ENCODE assay signal across 8 cellular contexts in genomic region chr20:53863540-53863924, GRCh38.
A peak's percentile ranks its signal among the peaks of the same experiment; 100 is the strongest.
DNase-seq lines count a peak whose midpoint lies in the region; ATAC-seq, FAIRE-seq and TF ChIP-seq lines count a peak whose summit lies in the region.
"Not testable (repeated sequence)": the region's sequence is repeated elsewhere in the genome, so short reads cannot be mapped to it uniquely, and the experiment has no call there.

No MANE protein-coding gene starts in this region.

- not testable (repeated sequence) for H3K27me3 Mint-ChIP-seq in Caco-2 (ENCODE audit: insufficient read depth, unreplicated experiment); T-helper 2 cell treated with Interferon-gamma antibody and Interleukin-4, amounts not matched to agents 5 μg/mL and 100 μg/mL, for 36 hours (ENCODE audit: low read depth); nephron (ENCODE audit: low read depth); stimulated activated naive CD8-positive, alpha-beta T cell treated with anti-CD3 and anti-CD28 coated beads, Interleukin-15, Interleukin-2, amounts not matched to agents 100 ng/mL and 50 ng/mL, for 24 hours

- not testable (repeated sequence) for H3K14ac ChIP-seq in IMR-90 (replicated peaks; ENCODE audit: low read depth, low read length)

- not testable (repeated sequence) for H3K79me1 ChIP-seq in IMR-90 (ENCODE audit: low read depth in 1 of 2, low read length in 2 of 2)

- H3K27ac ChIP-seq in A549 (peak overlapping the region; percentile 79 to 87), IMR-90 (ENCODE audit: insufficient read depth, low read length) (peak overlapping the region; percentile 7; the same call in 1 of the 2 replicates)
- not testable (repeated sequence) for H3K27ac ChIP-seq in K562 (ENCODE audit: extremely low read depth, low read depth, low read length)

- H4K20me1 ChIP-seq in IMR-90 (ENCODE audit: insufficient read depth, low read length); K562 (replicated peaks; ENCODE audit: control insufficient read depth, insufficient read depth, low read length): not testable (repeated sequence)

- peaks cover 61% of the 10 kb centered on the region for H3K4me1 Mint-ChIP-seq in Caco-2 (ENCODE audit: low read depth, unreplicated experiment)
- H3K4me1 Mint-ChIP-seq in T-helper 2 cell treated with Interferon-gamma antibody and Interleukin-4, amounts not matched to agents 5 μg/mL and 100 μg/mL, for 36 hours (ENCODE audit: low read depth): peaks cover 42% of the 10 kb centered on the region
- H3K4me1 Mint-ChIP-seq in nephron: peaks cover 53% of the 10 kb centered on the region
- peaks cover 40% of the 10 kb centered on the region for H3K4me1 Mint-ChIP-seq in stimulated activated naive CD8-positive, alpha-beta T cell treated with anti-CD3 and anti-CD28 coated beads, Interleukin-15, Interleukin-2, amounts not matched to agents 100 ng/mL and 50 ng/mL, for 24 hours (ENCODE audit: low read depth)

- not testable (repeated sequence) for H2BK15ac ChIP-seq in IMR-90 (ENCODE audit: low read depth, low read length)

- not testable (repeated sequence) for DNase-seq in A549 (ENCODE audit: low read depth in 1 of 2, low spot score in 1 of 2); Caco-2; T-helper 2 cell treated with Interferon-gamma antibody and Interleukin-4, amounts not matched to agents 5 μg/mL and 100 μg/mL, for 36 hours (ENCODE audit: low spot score); K562 (ENCODE audit: extremely low read depth in 1 of 4, low spot score in 3 of 4)
- DNase-seq in IMR-90 (peak; percentile 47), left kidney (ENCODE audit: low read depth, low spot score) (peak; percentile 60)

- H4K5ac ChIP-seq in IMR-90 (ENCODE audit: low read depth, low read length): not testable (repeated sequence)

- H3K4me1 ChIP-seq in A549 (peaks cover 46% of the 10 kb centered on the region), Caco-2 (peaks cover 42% of the 10 kb centered on the region), IMR-90 (ENCODE audit: control insufficient read depth, insufficient read depth, low read length) (peaks cover 20% of the 10 kb centered on the region)
- not testable (repeated sequence) for H3K4me1 ChIP-seq in K562 (replicated peaks in 1 of 2; ENCODE audit: control insufficient read depth in 2 of 2, insufficient read depth in 2 of 2, low read length in 2 of 2)

- H3K27ac Mint-ChIP-seq in Caco-2 (ENCODE audit: unreplicated experiment) (peak overlapping the region; percentile 84), nephron (peak overlapping the region; percentile 76 to 92 (median 89))
- H3K27ac Mint-ChIP-seq in T-helper 2 cell treated with Interferon-gamma antibody and Interleukin-4, amounts not matched to agents 5 μg/mL and 100 μg/mL, for 36 hours: peak overlapping the region; percentile 13
- H3K27ac Mint-ChIP-seq in stimulated activated naive CD8-positive, alpha-beta T cell treated with anti-CD3 and anti-CD28 coated beads, Interleukin-15, Interleukin-2, amounts not matched to agents 100 ng/mL and 50 ng/mL, for 24 hours: peak overlapping the region; percentile 28

- not testable (repeated sequence) for H3K79me2 ChIP-seq in K562 (ENCODE audit: control insufficient read depth, insufficient read depth, low read length)

- H3K4ac ChIP-seq in IMR-90 (ENCODE audit: low read depth, low read length): not testable (repeated sequence)

- POLR2A ChIA-PET in A549 (lab: Yijun Ruan, JAX) (interaction anchor here (1.5 kb wide), 1 partner anchor 269 kb away, joined by 3 read pairs; no protein-coding TSS in a partner anchor), Caco-2 (lab: Charles Lee) (interaction anchor here (0.6 kb wide), 1 partner anchor 62 kb away, joined by 5 read pairs; no protein-coding TSS in a partner anchor), K562 (lab: Yijun Ruan, JAX) (interaction anchor here (0.6 to 1.1 kb wide), 2 partner anchors 9 to 33 kb away, joined by 3 to 4 read pairs; no protein-coding TSS in a partner anchor)
- POLR2A ChIA-PET in IMR-90 (lab: Charles Lee; ENCODE audit: unreplicated experiment): not testable (repeated sequence)

- not testable (repeated sequence) for H3K9me1 ChIP-seq in IMR-90 (ENCODE audit: insufficient read depth, low read length); K562 (ENCODE audit: control insufficient read depth, insufficient read depth, low read length)

- H3K56ac ChIP-seq in IMR-90 (ENCODE audit: extremely low read depth, insufficient read depth, low read length): not testable (repeated sequence)

- dilution Hi-C loops in IMR-90 (cut with HindIII; ENCODE audit: low sequenced_read_pairs, unreplicated experiment): not testable (repeated sequence)

- H2AFZ ChIP-seq in IMR-90 (replicated peaks; ENCODE audit: low read length, poor library complexity): peak overlapping the region; percentile 55
- H2AFZ ChIP-seq in K562 (ENCODE audit: low read depth, low read length): not testable (repeated sequence)

- not testable (repeated sequence) for H3K9me3 Mint-ChIP-seq in Caco-2 (ENCODE audit: unreplicated experiment); T-helper 2 cell treated with Interferon-gamma antibody and Interleukin-4, amounts not matched to agents 5 μg/mL and 100 μg/mL, for 36 hours; nephron; stimulated activated naive CD8-positive, alpha-beta T cell treated with anti-CD3 and anti-CD28 coated beads, Interleukin-15, Interleukin-2, amounts not matched to agents 100 ng/mL and 50 ng/mL, for 24 hours

- H3K36me3 Mint-ChIP-seq in Caco-2 (ENCODE audit: insufficient read depth, unreplicated experiment); T-helper 2 cell treated with Interferon-gamma antibody and Interleukin-4, amounts not matched to agents 5 μg/mL and 100 μg/mL, for 36 hours (ENCODE audit: low read depth); nephron (ENCODE audit: low read depth); stimulated activated naive CD8-positive, alpha-beta T cell treated with anti-CD3 and anti-CD28 coated beads, Interleukin-15, Interleukin-2, amounts not matched to agents 100 ng/mL and 50 ng/mL, for 24 hours (ENCODE audit: low read depth): not testable (repeated sequence)

- not testable (repeated sequence) for H2AK9ac ChIP-seq in IMR-90 (replicated peaks; ENCODE audit: low read depth, low read length, poor library complexity)

- not testable (repeated sequence) for H3K9ac ChIP-seq in IMR-90 (ENCODE audit: low read depth, low read length); K562 (ENCODE audit: insufficient read depth in 1 of 2, low read depth in 2 of 2, low read length in 2 of 2)

- not testable (repeated sequence) for H3K36me3 ChIP-seq in Caco-2 (ENCODE audit: control insufficient read depth, insufficient read depth, low read length); IMR-90 (ENCODE audit: control insufficient read depth, insufficient read depth, low read length); K562 (ENCODE audit: control insufficient read depth, insufficient read depth, low read length)

- FAIRE-seq in A549 (lab: Jason Lieb, UNC); K562 (lab: Jason Lieb, UNC): not testable (repeated sequence)

- intact Hi-C loops in Caco-2 (cut with micrococcal nuclease; ENCODE audit: unreplicated experiment); IMR-90 (cut with micrococcal nuclease): not testable (repeated sequence)
- intact Hi-C loops in K562 (cut with micrococcal nuclease): loop anchor here (10.0 kb wide), 1 partner anchor 129 kb away; no protein-coding TSS in a partner anchor

- CTCF ChIA-PET in A549 (lab: Yijun Ruan, JAX): interaction anchor here (0.6 to 4.3 kb wide), 4 partner anchors 32 to 264 kb away, joined by 3 to 22 read pairs (median 3); no protein-coding TSS in a partner anchor
- CTCF ChIA-PET in Caco-2 (lab: Charles Lee): interaction anchor here (1.0 kb wide), 1 partner anchor 21 kb away, joined by 3 read pairs; no protein-coding TSS in a partner anchor
- CTCF ChIA-PET in IMR-90 (lab: Yijun Ruan, JAX); K562 (lab: Yijun Ruan, JAX; ENCODE audit: low intra/inter-chr PET ratio): not testable (repeated sequence)

- not testable (repeated sequence) for H4K91ac ChIP-seq in IMR-90 (ENCODE audit: insufficient read depth, low read depth, low read length)

- TF ChIP-seq POLR2A in A549 (IDR thresholded peaks at IDR 0.05; ENCODE audit: low read length); IMR-90 (IDR thresholded peaks at IDR 0.05; ENCODE audit: low read depth, low read length); K562 (conservative IDR thresholded peaks at IDR 0.05): not testable (repeated sequence)

- not testable (repeated sequence) for ATAC-seq in A549, K562
- ATAC-seq in IMR-90 (ENCODE audit: low read depth): peak; percentile 36

- WGBS in A549 (ENCODE audit: missing lambda C conversion rate): 77% methylated on average over 3 of the region's 3 CpGs
- WGBS in IMR-90 (ENCODE audit: extremely low coverage in 2 of 2, insufficient read length in 1 of 2), 2 experiments: 0% methylated on average over 1 of the region's 3 CpGs; no CpG with 5 or more reads in 1 of the 2 experiments
- 76% methylated on average over 3 of the region's 3 CpGs for WGBS in K562 (ENCODE audit: insufficient coverage, low coverage, missing lambda C conversion rate)

- H2BK5ac ChIP-seq in IMR-90 (ENCODE audit: low read depth, low read length, poor library complexity, severe bottlenecking): peak overlapping the region; percentile 3

- not testable (repeated sequence) for H2BK20ac ChIP-seq in IMR-90 (ENCODE audit: low read depth, low read length)

- peak overlapping the region; percentile 46; the same call in 1 of the 2 replicates for H2AK5ac ChIP-seq in IMR-90 (ENCODE audit: low read depth, low read length)

- H3K4me2 ChIP-seq in A549: peak overlapping the region; percentile 83
- H3K4me2 ChIP-seq in IMR-90 (ENCODE audit: low read depth, low read length); K562 (ENCODE audit: insufficient read depth, low read length): not testable (repeated sequence)

- BruUV-seq in Caco-2 (replicated peaks; lab: Mats Ljungman, UMichigan); IMR-90 (replicated peaks; lab: Mats Ljungman, UMichigan); K562 (replicated peaks; lab: Mats Ljungman, UMichigan): not testable (repeated sequence)

- TF ChIP-seq CTCF in A549 (IDR thresholded peaks at IDR 0.05); Caco-2 (IDR thresholded peaks at IDR 0.05; ENCODE audit: insufficient read depth in 1 of 2, low read depth in 1 of 2, low read length in 1 of 2, severe bottlenecking in 1 of 2, unreplicated experiment in 1 of 2); IMR-90 (conservative IDR thresholded peaks at IDR 0.05; ENCODE audit: low read depth, low read length); K562 (IDR thresholded peaks at IDR 0.05 in 2 of 3, conservative IDR thresholded peaks at IDR 0.05 in 1 of 3; ENCODE audit: insufficient read depth in 2 of 3, low read depth in 1 of 3, low read length in 3 of 3); nephron (IDR thresholded peaks at IDR 0.05; ENCODE audit: unreplicated experiment in 3 of 3): not testable (repeated sequence)

- peak overlapping the region in 1 of 2 experiments; percentile 8; a peak in 1 of 4 replicates for H4K8ac ChIP-seq in IMR-90 (ENCODE audit: low read depth in 2 of 2, low read length in 2 of 2)

- not testable (repeated sequence) for H3K23ac ChIP-seq in IMR-90 (ENCODE audit: low read depth, low read length)

- TF ChIP-seq RAD21 in A549 (conservative IDR thresholded peaks at IDR 0.05 in 1 of 2, IDR thresholded peaks at IDR 0.05 in 1 of 2); IMR-90 (IDR thresholded peaks at IDR 0.05; ENCODE audit: low read length); K562 (CRISPR knock-in tag; conservative IDR thresholded peaks at IDR 0.05 in 1 of 2, IDR thresholded peaks at IDR 0.05 in 1 of 2): not testable (repeated sequence)

- H3K18ac ChIP-seq in IMR-90 (ENCODE audit: low read depth, low read length): not testable (repeated sequence)

- H3K9me3 ChIP-seq in A549; Caco-2; IMR-90 (ENCODE audit: control insufficient read depth, insufficient read depth, low read length); K562 (replicated peaks; ENCODE audit: control insufficient read depth, insufficient read depth, low read depth, low read length): not testable (repeated sequence)

- not testable (repeated sequence) for H3K27me3 ChIP-seq in Caco-2 (replicated peaks; ENCODE audit: control insufficient read depth, insufficient read depth, low read length); IMR-90 (ENCODE audit: control insufficient read depth, insufficient read depth, low read length); K562 (ENCODE audit: control insufficient read depth in 2 of 2, insufficient read depth in 2 of 2, low read length in 2 of 2)

- not testable (repeated sequence) for H3K4me3 ChIP-seq in A549; Caco-2 (ENCODE audit: low read depth, low read length); IMR-90 (ENCODE audit: insufficient read depth, low read depth, low read length); K562

- H2BK120ac ChIP-seq in IMR-90 (ENCODE audit: low read depth, low read length): not testable (repeated sequence)

- not testable (repeated sequence) for H3K4me3 Mint-ChIP-seq in Caco-2 (ENCODE audit: unreplicated experiment); T-helper 2 cell treated with Interferon-gamma antibody and Interleukin-4, amounts not matched to agents 5 μg/mL and 100 μg/mL, for 36 hours; nephron; stimulated activated naive CD8-positive, alpha-beta T cell treated with anti-CD3 and anti-CD28 coated beads, Interleukin-15, Interleukin-2, amounts not matched to agents 100 ng/mL and 50 ng/mL, for 24 hours

- in situ Hi-C loops in IMR-90 (cut with MboI; ENCODE audit: low sequenced_read_pairs); K562 (cut with MboI): not testable (repeated sequence)

- not testable (repeated sequence) for TF ChIP-seq EP300 in A549 (IDR thresholded peaks at IDR 0.05); K562 (IDR thresholded peaks at IDR 0.05; ENCODE audit: low read length)

Comparison
In these comparisons a context has a peak if more than half of its experiments do, and no peak if none do; other contexts are left out.
1. H3K27ac Mint-ChIP-seq: peak in every context shown above with its lines; median percentile 89 in nephron; 84 in Caco-2; 28 in stimulated activated naive CD8-positive, alpha-beta T cell treated with anti-CD3 and anti-CD28 coated beads, Interleukin-15, Interleukin-2, amounts not matched to agents 100 ng/mL and 50 ng/mL, for 24 hours; 13 in T-helper 2 cell treated with Interferon-gamma antibody and Interleukin-4, amounts not matched to agents 5 μg/mL and 100 μg/mL, for 36 hours.